In genomic region chr12:101019193-101019592, GRCh38 we compare ENCODE assay signal across 15 cellular contexts.
DNase-seq lines count a peak whose midpoint lies in the region; ATAC-seq, FAIRE-seq and TF ChIP-seq lines count a peak whose summit lies in the region.
"Had no signal": no experiment of that assay in that cellular context is flagged by ENCODE, and none has a peak within 500 bp of the region (broad histone marks: within the 10 kb centered on the region; RNA-seq: fewer than 3 reads in every experiment).

No MANE protein-coding gene starts in this region.

- DNase-seq in HCT116 (ENCODE audit: low read depth, low spot score) (no peak), SJCRH30 (no peak), keratinocyte (ENCODE audit: low read depth, low spot score) (no peak), progenitor cell of endocrine pancreas (ENCODE audit: low spot score, unreplicated experiment) (no peak), ovary (no peak), AML-193 (lab: John Stamatoyannopoulos, UW) (no peak), NCI-H510A (lab: John Stamatoyannopoulos, UW) (no peak), NCI-H1092 treated with DMSO at 0.1 percent for 48 hours (lab: John Stamatoyannopoulos, UW) (no peak)
- DNase-seq: C1 segment of cervical spinal cord, DND-41, H7, NCI-H1105 treated with DMSO at 0.1 percent for 48 hours, NCI-H187 treated with DMSO at 0.1 percent for 48 hours, NCI-H524 treated with DMSO at 0.1 percent for 48 hours had no signal

- no peaks in the 10 kb centered on the region for H3K27me3 Mint-ChIP-seq in progenitor cell of endocrine pancreas

- WGBS in ovary, 3 donors: 91 to 95% (median 94%) methylated on average over 4 of the region's 4 CpGs

- H3K4me3 ChIP-seq in HCT116 (replicated peaks in 1 of 2; ENCODE audit: low read depth in 1 of 2, low read length in 2 of 2) (no peak overlapping the region), SJCRH30 (no peak overlapping the region), keratinocyte (ENCODE audit: control insufficient read depth in 2 of 3, extremely low read depth in 1 of 3, insufficient read depth in 2 of 3, low read depth in 1 of 3, low read length in 3 of 3) (no peak overlapping the region), ovary (no peak overlapping the region)

- no peak for TF ChIP-seq POLR2A in HCT116 (IDR thresholded peaks at IDR 0.05; ENCODE audit: borderline replicate concordance, extremely low read depth, insufficient read depth, insufficient read length)
- TF ChIP-seq POLR2A in ovary (IDR thresholded peaks at IDR 0.05): no peak

- dilution Hi-C loops in keratinocyte (cut with MboI; ENCODE audit: extremely low pct_ligation_motif_present, low sequenced_read_pairs): no loop called here

- FAIRE-seq in keratinocyte (lab: Jason Lieb, UNC): peak; percentile 62

- H3K4me2 ChIP-seq in HCT116 (ENCODE audit: low read length) (peak overlapping the region; percentile 52), keratinocyte (ENCODE audit: control insufficient read depth, extremely low read depth, insufficient read depth, low read depth, low read length) (peak overlapping the region; percentile 43)

- no peak for TF ChIP-seq EP300 in ovary (IDR thresholded peaks at IDR 0.05)

- H3K9me2 ChIP-seq in HCT116 (ENCODE audit: insufficient read depth): no peaks in the 10 kb centered on the region

- H3K9me1 ChIP-seq in keratinocyte (ENCODE audit: control insufficient read depth, extremely low read depth, insufficient read depth, low read length): no peaks in the 10 kb centered on the region

- H3K4me1 Mint-ChIP-seq in progenitor cell of endocrine pancreas (ENCODE audit: low read depth): peaks cover 2% of the 10 kb centered on the region

- peak overlapping the region; percentile 70 for H3K27ac Mint-ChIP-seq in progenitor cell of endocrine pancreas

- H4K20me1 ChIP-seq in HCT116 (ENCODE audit: insufficient read depth) (no peaks in the 10 kb centered on the region), keratinocyte (ENCODE audit: control insufficient read depth, extremely low read depth, insufficient read depth, low read length) (no peaks in the 10 kb centered on the region)

- ATAC-seq in HCT116: no peak

- H3K9me3 Mint-ChIP-seq in progenitor cell of endocrine pancreas (ENCODE audit: low read depth): peaks cover 4% of the 10 kb centered on the region

- CTCF ChIA-PET in HCT116 (lab: Charles Lee): no interaction called here

- peaks cover 21 to 62% of the 10 kb centered on the region in 2 experiments for H3K4me1 ChIP-seq in HCT116 (ENCODE audit: control insufficient read depth in 1 of 2, insufficient read depth in 2 of 2, low read length in 2 of 2)
- peaks cover 40% of the 10 kb centered on the region for H3K4me1 ChIP-seq in SJCRH30
- H3K4me1 ChIP-seq in keratinocyte (ENCODE audit: control insufficient read depth, extremely low read depth, insufficient read depth, low read length): peaks cover 50% of the 10 kb centered on the region
- H3K4me1 ChIP-seq in ovary (ENCODE audit: insufficient read depth): no peaks in the 10 kb centered on the region

- no peak for TF ChIP-seq CTCF in HCT116 (IDR thresholded peaks at IDR 0.05 in 2 of 3, conservative IDR thresholded peaks at IDR 0.05 in 1 of 3; ENCODE audit: borderline replicate concordance in 1 of 3, insufficient read depth in 1 of 3, low read depth in 2 of 3, low read length in 2 of 3)
- TF ChIP-seq CTCF in keratinocyte (optimal IDR thresholded peaks at IDR 0.05 in 1 of 3, IDR thresholded peaks at IDR 0.05 in 1 of 3, conservative IDR thresholded peaks at IDR 0.05 in 1 of 3; ENCODE audit: extremely low read depth in 1 of 3, insufficient read depth in 2 of 3, low read length in 3 of 3): no peak
- TF ChIP-seq CTCF in progenitor cell of endocrine pancreas (IDR thresholded peaks at IDR 0.05; ENCODE audit: unreplicated experiment): no peak
- no peak for TF ChIP-seq CTCF in ovary (IDR thresholded peaks at IDR 0.05)

- H3K36me3 Mint-ChIP-seq in progenitor cell of endocrine pancreas (ENCODE audit: insufficient read depth): no peaks in the 10 kb centered on the region

- no peaks in the 10 kb centered on the region for H3K9me3 ChIP-seq in HCT116 (ENCODE audit: control insufficient read depth in 1 of 2, insufficient read depth in 1 of 2, low read depth in 1 of 2, low read length in 2 of 2)
- peaks cover 10% of the 10 kb centered on the region; the same call in 1 of the 2 replicates for H3K9me3 ChIP-seq in SJCRH30 (replicated peaks)
- peaks cover 5% of the 10 kb centered on the region for H3K9me3 ChIP-seq in keratinocyte (ENCODE audit: control insufficient read depth, low read depth, low read length)
- H3K9me3 ChIP-seq in ovary: no peaks in the 10 kb centered on the region

- H3K27me3 ChIP-seq in HCT116 (ENCODE audit: insufficient read depth, low read length): no peaks in the 10 kb centered on the region
- H3K27me3 ChIP-seq in SJCRH30: no peaks in the 10 kb centered on the region
- H3K27me3 ChIP-seq in keratinocyte (ENCODE audit: control insufficient read depth, extremely low read depth, insufficient read depth, low read length): no peaks in the 10 kb centered on the region
- no peaks in the 10 kb centered on the region for H3K27me3 ChIP-seq in ovary

- H3K36me3 ChIP-seq in HCT116 (ENCODE audit: control insufficient read depth in 1 of 2, insufficient read depth in 2 of 2, low read length in 2 of 2): no peaks in the 10 kb centered on the region
- H3K36me3 ChIP-seq in SJCRH30: no peaks in the 10 kb centered on the region
- peaks cover 0 to 3% of the 10 kb centered on the region in 2 experiments for H3K36me3 ChIP-seq in keratinocyte (ENCODE audit: control insufficient read depth in 2 of 2, extremely low read depth in 1 of 2, insufficient read depth in 2 of 2, low read length in 2 of 2)
- H3K36me3 ChIP-seq in ovary: no peaks in the 10 kb centered on the region

- no peak for TF ChIP-seq RAD21 in HCT116 (IDR thresholded peaks at IDR 0.05; ENCODE audit: low read depth)

- POLR2A ChIA-PET in HCT116 (lab: Charles Lee): no interaction called here

- H2AFZ ChIP-seq in HCT116 (ENCODE audit: low read depth, low read length, poor library complexity, severe bottlenecking) (no peak overlapping the region), keratinocyte (ENCODE audit: control insufficient read depth, low read length) (no peak overlapping the region)

- H3K79me2 ChIP-seq in HCT116 (ENCODE audit: insufficient read depth, low read length): no peaks in the 10 kb centered on the region
- H3K79me2 ChIP-seq in keratinocyte (ENCODE audit: control insufficient read depth, insufficient read depth, low read length): no peaks in the 10 kb centered on the region

- H3K9ac ChIP-seq in HCT116 (ENCODE audit: low read length) (peak overlapping the region; percentile 4; the same call in 1 of the 2 replicates), keratinocyte (ENCODE audit: control insufficient read depth, extremely low read depth, insufficient read depth, low read length) (peak overlapping the region; percentile 41)

- RAD21 ChIA-PET in HCT116 (lab: Charles Lee; ENCODE audit: low non-redundant PET in 1 of 2, low total read pairs in 2 of 2, uncharacterized antibody in 2 of 2, unreplicated experiment in 2 of 2): no interaction called here

- intact Hi-C loops in HCT116 (cut with micrococcal nuclease) (no loop called here), ovary (cut with DNase I) (no loop called here)

- H3K27ac ChIP-seq in HCT116 (ENCODE audit: low read depth, low read length) (no peak overlapping the region), SJCRH30 (peak overlapping the region; percentile 83), keratinocyte (ENCODE audit: control insufficient read depth, insufficient read depth, low read length) (peak overlapping the region; percentile 70), ovary (no peak overlapping the region)
- H3K27ac ChIP-seq: RWPE1 had no signal

- BruUV-seq in HCT116 (replicated peaks; lab: Mats Ljungman, UMichigan): no TSS peak

- H3K4me3 Mint-ChIP-seq in progenitor cell of endocrine pancreas (ENCODE audit: low read depth): no peak overlapping the region

TF ChIP-seq in HCT116, 20 proteins besides CTCF, POLR2A, EP300 and RAD21:
- TF ChIP-seq, protein P1, sequence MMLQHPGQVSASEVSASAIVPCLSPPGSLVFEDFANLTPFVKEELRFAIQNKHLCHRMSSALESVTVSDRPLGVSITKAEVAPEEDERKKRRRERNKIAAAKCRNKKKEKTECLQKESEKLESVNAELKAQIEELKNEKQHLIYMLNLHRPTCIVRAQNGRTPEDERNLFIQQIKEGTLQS (IDR thresholded peaks at IDR 0.05): no peak
- TF ChIP-seq YY1 (IDR thresholded peaks at IDR 0.05; ENCODE audit: extremely low read depth, insufficient replicate concordance, low read depth, low read length): no peak

Comparison
In these comparisons a context has a peak if more than half of its experiments do, and no peak if none do; other contexts are left out.
1. H3K27ac ChIP-seq: peak in SJCRH30 (single experiment) and keratinocyte (single experiment); none in HCT116 (single experiment) and ovary (0 of 2).